Comparison of ENCODE assay signal across 36 cellular contexts in genomic region chr2:198880421-198880820, GRCh38.
"Had no signal": no experiment of that assay in that cellular context is flagged by ENCODE, and none has a peak within 500 bp of the region (broad histone marks: within the 10 kb centered on the region; RNA-seq: fewer than 3 reads in every experiment).

No MANE protein-coding gene starts in this region.

- H3K4me3 ChIP-seq: PC-9 had no signal

- H3K36me3 ChIP-seq: WERI-Rb-1 had no signal

- FAIRE-seq: RCC 7860 had no signal

- H3K27ac ChIP-seq: PC-9, RWPE1, WERI-Rb-1 had no signal

- H3K4me2 ChIP-seq: PC-9 had no signal

- H3K4me1 Mint-ChIP-seq: activated CD4-positive, alpha-beta T cell treated with anti-CD3 and anti-CD28 coated beads, Interleukin-2, amount 10 ng/mL, durations not matched to agents 7 days and 5 days; activated naive CD4-positive, alpha-beta T cell treated with anti-CD3 and anti-CD28 coated beads, Interleukin-2, amount 10 ng/mL, durations not matched to agents 7 days and 5 days; activated naive CD8-positive, alpha-beta T cell treated with anti-CD3 and anti-CD28 coated beads, Interleukin-2, amount 50 U/mL, for 24 hours; brain; IgD-negative memory B cell; T-cell; T-helper 17 cell had no signal

- DNase-seq: activated CD4-positive, alpha-beta T cell treated with anti-CD3 and anti-CD28 coated beads, Interleukin-2, amount 10 ng/mL, durations not matched to agents 7 days and 5 days; activated CD4-positive, alpha-beta T cell treated with anti-CD3 and anti-CD28 coated beads, Interleukin-2, amount 50 U/mL, for 48 hours; activated CD4-positive, CD25-positive, alpha-beta regulatory T cell; activated CD8-positive, alpha-beta T cell treated with anti-CD3 and anti-CD28 coated beads, Interleukin-2, amount 10 ng/mL, durations not matched to agents 7 days and 5 days; activated naive CD4-positive, alpha-beta T cell treated with anti-CD3 and anti-CD28 coated beads, Interleukin-2, amount 10 ng/mL, durations not matched to agents 7 days and 5 days; activated naive CD8-positive, alpha-beta T cell treated with anti-CD3 and anti-CD28 coated beads, Interleukin-2, amount 50 U/mL, for 24 hours; activated T-cell treated with anti-CD3 and anti-CD28 coated beads for 4 hours; activated T-cell treated with anti-CD3 and anti-CD28 coated beads, Interleukin-2, amount 50 U/mL, for 4 hours; anterior cingulate cortex; central memory CD4-positive, alpha-beta T cell; Kasumi-1; KG1; NCI-H1092 treated with DMSO at 0.1 percent for 48 hours; NCI-H146; NCI-H187; NCI-H2029 treated with DMSO at 0.1 percent for 48 hours; NCI-H2107; NCI-H2171; NCI-H510A; NCI-H526; NCI-H748 treated with DMSO at 0.1 percent for 48 hours; NK-92 treated with Interleukin-12 subunit alpha and Interleukin-12 subunit beta, amount 100 ng/mL, for 24 hours; PC-9; SIG-M5; T-cell; T-helper 17 cell; T-helper 9 cell; WERI-Rb-1 had no signal

- H3K4me3 Mint-ChIP-seq: activated CD4-positive, alpha-beta T cell treated with anti-CD3 and anti-CD28 coated beads, Interleukin-2, amount 10 ng/mL, durations not matched to agents 7 days and 5 days; activated CD8-positive, alpha-beta T cell treated with anti-CD3 and anti-CD28 coated beads, Interleukin-2, amount 10 ng/mL, durations not matched to agents 7 days and 5 days; activated naive CD4-positive, alpha-beta T cell treated with anti-CD3 and anti-CD28 coated beads, Interleukin-2, amount 10 ng/mL, durations not matched to agents 7 days and 5 days; activated naive CD8-positive, alpha-beta T cell; activated naive CD8-positive, alpha-beta T cell treated with anti-CD3 and anti-CD28 coated beads, Interleukin-2, amount 50 U/mL, for 24 hours; activated T-cell treated with anti-CD3 and anti-CD28 coated beads, Interleukin-2, amount 50 U/mL, for 4 hours; activated T-helper 1 cell treated with anti-CD3 and anti-CD28 coated beads, Interleukin-12 subunit alpha, Interleukin-12 subunit beta, Interleukin-2, Interleukin-4 antibody, amounts not matched to agents 30 ng/mL and 10 ng/mL and 1 ng/mL, durations not matched to agents 14 hours and 24 hours and 36 hours; brain; IgD-negative memory B cell; T-cell; T-helper 17 cell had no signal

- H3K27ac Mint-ChIP-seq: activated CD4-positive, alpha-beta T cell treated with anti-CD3 and anti-CD28 coated beads, Interleukin-2, amount 10 ng/mL, durations not matched to agents 7 days and 5 days; activated CD8-positive, alpha-beta T cell treated with anti-CD3 and anti-CD28 coated beads, Interleukin-2, amount 10 ng/mL, durations not matched to agents 7 days and 5 days; activated naive CD4-positive, alpha-beta T cell treated with anti-CD3 and anti-CD28 coated beads, Interleukin-2, amount 10 ng/mL, durations not matched to agents 7 days and 5 days; activated naive CD8-positive, alpha-beta T cell; activated naive CD8-positive, alpha-beta T cell treated with anti-CD3 and anti-CD28 coated beads, Interleukin-2, amount 50 U/mL, for 24 hours; activated T-helper 1 cell treated with anti-CD3 and anti-CD28 coated beads, Interleukin-12 subunit alpha, Interleukin-12 subunit beta, Interleukin-2, Interleukin-4 antibody, amounts not matched to agents 30 ng/mL and 10 ng/mL and 1 ng/mL, durations not matched to agents 14 hours and 24 hours and 36 hours; brain; T-cell; T-helper 17 cell had no signal

- H3K36me3 Mint-ChIP-seq: activated naive CD4-positive, alpha-beta T cell treated with anti-CD3 and anti-CD28 coated beads, Interleukin-2, amount 10 ng/mL, durations not matched to agents 7 days and 5 days; activated naive CD8-positive, alpha-beta T cell; brain; IgD-negative memory B cell; T-cell had no signal

- H3K27me3 Mint-ChIP-seq: activated CD4-positive, alpha-beta T cell treated with anti-CD3 and anti-CD28 coated beads, Interleukin-2, amount 10 ng/mL, durations not matched to agents 7 days and 5 days; activated naive CD4-positive, alpha-beta T cell treated with anti-CD3 and anti-CD28 coated beads, Interleukin-2, amount 10 ng/mL, durations not matched to agents 7 days and 5 days; activated naive CD8-positive, alpha-beta T cell; activated naive CD8-positive, alpha-beta T cell treated with anti-CD3 and anti-CD28 coated beads, Interleukin-2, amount 50 U/mL, for 24 hours; brain; IgD-negative memory B cell; T-cell; T-helper 17 cell had no signal

- H3K9me3 Mint-ChIP-seq: activated CD4-positive, alpha-beta T cell treated with anti-CD3 and anti-CD28 coated beads, Interleukin-2, amount 10 ng/mL, durations not matched to agents 7 days and 5 days; activated naive CD4-positive, alpha-beta T cell treated with anti-CD3 and anti-CD28 coated beads, Interleukin-2, amount 10 ng/mL, durations not matched to agents 7 days and 5 days; activated naive CD8-positive, alpha-beta T cell treated with anti-CD3 and anti-CD28 coated beads, Interleukin-2, amount 50 U/mL, for 24 hours; activated T-cell treated with anti-CD3 and anti-CD28 coated beads, Interleukin-2, amount 50 U/mL, for 4 hours; activated T-helper 1 cell treated with anti-CD3 and anti-CD28 coated beads, Interleukin-12 subunit alpha, Interleukin-12 subunit beta, Interleukin-2, Interleukin-4 antibody, amounts not matched to agents 30 ng/mL and 10 ng/mL and 1 ng/mL, durations not matched to agents 14 hours and 24 hours and 36 hours; brain had no signal

- H2AFZ ChIP-seq: PC-9 had no signal

- ATAC-seq: activated CD8-positive, alpha-beta T cell treated with anti-CD3 and anti-CD28 coated beads, Interleukin-2, amount 10 ng/mL, durations not matched to agents 7 days and 5 days; activated naive CD8-positive, alpha-beta T cell treated with anti-CD3 and anti-CD28 coated beads, Interleukin-2, amount 50 U/mL, for 24 hours; activated T-cell treated with anti-CD3 and anti-CD28 coated beads, Interleukin-2, amount 50 U/mL, for 4 hours; Right ventricle myocardium inferior; SK-N-SH treated with all-trans-retinoic acid at 6 μM for 48 hours; T-cell; T-helper 17 cell had no signal
